In the genomic region with DNA sequence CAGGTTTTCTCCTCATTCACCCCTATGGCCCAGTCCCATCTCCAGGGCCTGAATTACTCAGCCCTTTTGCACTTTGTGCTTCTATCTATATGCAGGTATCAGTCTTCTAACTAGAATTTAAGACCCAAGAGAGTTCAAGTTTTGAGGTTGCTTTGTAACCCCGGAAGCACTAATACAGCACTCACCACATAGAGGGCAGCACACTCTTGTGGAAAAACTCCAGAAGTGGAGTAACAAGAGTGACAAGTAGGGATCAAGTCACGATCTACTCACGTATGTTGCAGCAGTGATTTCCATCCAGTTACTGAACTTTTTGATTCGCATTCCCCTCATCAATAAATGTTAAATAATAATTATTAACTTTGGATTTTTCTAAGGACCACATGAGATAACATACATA, we compare ENCODE assay signal across 12 cellular contexts.
DNase-seq lines count a peak whose midpoint lies in the region; ATAC-seq, FAIRE-seq and TF ChIP-seq lines count a peak whose summit lies in the region.
"Had no signal": no experiment of that assay in that cellular context is flagged by ENCODE, and none has a peak within 500 bp of the region (broad histone marks: within the 10 kb centered on the region; RNA-seq: fewer than 3 reads in every experiment).

No MANE protein-coding gene starts in this region.

- H3F3A ChIP-seq in neural progenitor cell (ENCODE audit: low read depth): peaks cover 16% of the 10 kb centered on the region

- H3K27me3 Mint-ChIP-seq in endothelial cell (ENCODE audit: unreplicated experiment): peaks cover 6% of the 10 kb centered on the region
- H3K27me3 Mint-ChIP-seq in neural progenitor cell (ENCODE audit: insufficient read depth, low read depth): peaks cover 3% of the 10 kb centered on the region
- H3K27me3 Mint-ChIP-seq: activated naive CD8-positive, alpha-beta T cell treated with anti-CD3 and anti-CD28 coated beads, Interleukin-2, amount 10 ng/mL, durations not matched to agents 7 days and 5 days had no signal

- ATAC-seq in GM19324 (IDR thresholded peaks at IDR 0.05; ENCODE audit: low FRiP score, unreplicated experiment): no peak

- H3K4me1 ChIP-seq in neural progenitor cell: peaks cover 33% of the 10 kb centered on the region

- TF ChIP-seq CTCF in GM12865 (IDR thresholded peaks at IDR 0.05; ENCODE audit: insufficient read depth, low read depth, low read length, missing control alignments) (peak; percentile 4), endothelial cell (IDR thresholded peaks at IDR 0.05; ENCODE audit: unreplicated experiment) (no peak), neural progenitor cell (IDR thresholded peaks at IDR 0.05) (peak; percentile 58)

- peak overlapping the region; percentile 43 for H3K4me2 ChIP-seq in neural progenitor cell

- H3K9ac ChIP-seq in neural progenitor cell: no peak overlapping the region

- H3K36me3 ChIP-seq in neural progenitor cell: no peaks in the 10 kb centered on the region
- H3K36me3 ChIP-seq: thoracic aorta had no signal

- FAIRE-seq in GM12892 (lab: Jason Lieb, UNC): no peak

- H3K36me3 Mint-ChIP-seq in endothelial cell (ENCODE audit: low read depth, unreplicated experiment) (peaks cover 4% of the 10 kb centered on the region), neural progenitor cell (peaks cover 19% of the 10 kb centered on the region)

- DNase-seq in GM12865 (ENCODE audit: low read depth): peak; percentile 20
- DNase-seq in NCI-H460 (ENCODE audit: extremely low read depth, low read depth): peak; percentile 14
- DNase-seq in endothelial cell (ENCODE audit: low spot score): peak; percentile 5
- DNase-seq in neural progenitor cell (ENCODE audit: low spot score): peak; percentile 48
- DNase-seq in GM12892 (ENCODE audit: insufficient read length): no peak
- no peak for DNase-seq in putamen (ENCODE audit: low spot score)
- no peak for DNase-seq in NCI-H187 treated with DMSO at 0.1 percent for 48 hours (lab: John Stamatoyannopoulos, UW)
- DNase-seq: activated naive CD8-positive, alpha-beta T cell treated with anti-CD3 and anti-CD28 coated beads, Interleukin-2, amount 10 ng/mL, durations not matched to agents 7 days and 5 days; NCI-H1436 had no signal

- H3K27ac Mint-ChIP-seq in endothelial cell (ENCODE audit: unreplicated experiment) (no peak overlapping the region), neural progenitor cell (no peak overlapping the region)
- H3K27ac Mint-ChIP-seq: activated naive CD8-positive, alpha-beta T cell treated with anti-CD3 and anti-CD28 coated beads, Interleukin-2, amount 10 ng/mL, durations not matched to agents 7 days and 5 days had no signal

- H3K27me3 ChIP-seq in neural progenitor cell: no peaks in the 10 kb centered on the region

- TF ChIP-seq POLR2A in GM12892 (IDR thresholded peaks at IDR 0.05; ENCODE audit: low read depth, low read length): no peak

- peaks cover 10% of the 10 kb centered on the region for H4K20me1 ChIP-seq in neural progenitor cell (ENCODE audit: low read depth)

- no peak overlapping the region for H3K27ac ChIP-seq in neural progenitor cell
- H3K27ac ChIP-seq: skin epidermis, thoracic aorta had no signal

- no peak overlapping the region for H3K4me3 Mint-ChIP-seq in endothelial cell (ENCODE audit: unreplicated experiment)
- H3K4me3 Mint-ChIP-seq in neural progenitor cell: no peak overlapping the region
- H3K4me3 Mint-ChIP-seq: activated naive CD8-positive, alpha-beta T cell treated with anti-CD3 and anti-CD28 coated beads, Interleukin-2, amount 10 ng/mL, durations not matched to agents 7 days and 5 days had no signal

- no peak overlapping the region for H3K4me3 ChIP-seq in GM12865 (ENCODE audit: low read depth, low read length)
- no peak overlapping the region for H3K4me3 ChIP-seq in neural progenitor cell
- H3K4me3 ChIP-seq: skin epidermis, thoracic aorta had no signal

- H2AFZ ChIP-seq in neural progenitor cell (replicated peaks): no peak overlapping the region

- peaks cover 5% of the 10 kb centered on the region for H3K4me1 Mint-ChIP-seq in endothelial cell (ENCODE audit: unreplicated experiment)
- peaks cover 40% of the 10 kb centered on the region for H3K4me1 Mint-ChIP-seq in neural progenitor cell

- H3K9me3 ChIP-seq in neural progenitor cell (ENCODE audit: low read depth): no peaks in the 10 kb centered on the region

- H3K9me3 Mint-ChIP-seq in endothelial cell (ENCODE audit: unreplicated experiment) (no peaks in the 10 kb centered on the region), neural progenitor cell (peaks cover 10% of the 10 kb centered on the region)

- H3K79me2 ChIP-seq in neural progenitor cell (ENCODE audit: low read depth): peaks cover 17% of the 10 kb centered on the region

Comparison
In these comparisons a context has a peak if more than half of its experiments do, and no peak if none do; other contexts are left out.
1. DNase-seq: peak in GM12865 (single experiment), NCI-H460 (single experiment), endothelial cell (single experiment) and neural progenitor cell (single experiment); none in GM12892 (single experiment), putamen (single experiment) and NCI-H187 treated with DMSO at 0.1 percent for 48 hours (single experiment).